8 cellular contexts compared by ENCODE assay signal in the genomic region with DNA sequence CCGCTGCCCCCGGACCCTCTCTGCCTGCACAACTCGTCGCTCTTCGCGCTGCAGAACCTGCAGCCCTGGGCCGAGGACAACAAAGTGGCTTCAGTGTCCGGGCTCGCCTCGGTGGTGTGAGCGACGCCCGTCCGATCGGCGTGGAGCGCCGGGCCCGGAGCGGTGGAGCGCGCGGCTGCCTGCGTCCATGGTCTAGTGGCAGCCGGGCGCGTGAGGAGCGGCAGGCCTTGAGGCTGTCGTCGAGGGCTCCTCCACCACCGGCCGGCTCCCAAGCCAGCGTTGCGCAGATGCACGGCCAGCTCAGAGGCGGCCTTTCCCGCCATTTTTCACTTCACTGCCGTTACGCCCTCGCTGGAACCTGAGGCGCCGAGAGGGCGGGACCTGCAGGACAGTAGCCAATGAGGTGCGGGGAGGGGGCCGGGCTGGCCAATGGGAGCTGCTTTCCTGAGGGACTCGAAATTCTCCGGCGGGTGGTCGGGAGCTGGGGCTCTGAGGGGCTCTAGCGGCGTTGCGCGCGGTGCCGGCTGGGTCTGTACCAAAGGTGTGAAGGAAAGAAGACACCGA. TPM values are rescaled to one million over a fixed set of nuclear protein-coding genes. Genes with fewer than 3 reads are reported as not detected.
A peak's percentile ranks its signal among the peaks of the same experiment; 100 is the strongest.
DNase-seq lines count a peak whose midpoint lies in the region; ATAC-seq and TF ChIP-seq lines count a peak whose summit lies in the region.

No MANE protein-coding gene starts in this region.

- no peak for TF ChIP-seq CTCF in RWPE2 (IDR thresholded peaks at IDR 0.05; ENCODE audit: poor library complexity, severe bottlenecking)
- TF ChIP-seq CTCF in smooth muscle cell (IDR thresholded peaks at IDR 0.05; ENCODE audit: borderline replicate concordance, insufficient read depth, poor library complexity, severe bottlenecking), result no peak
- TF ChIP-seq CTCF in type B pancreatic cell (conservative IDR thresholded peaks at IDR 0.05), result no peak

- peak overlapping the region; percentile 84 for H3K4me2 ChIP-seq in smooth muscle cell

- DNase-seq in RWPE2 (ENCODE audit: low spot score), result peak; percentile 69
- peak; percentile 64 for DNase-seq in activated naive CD8-positive, alpha-beta T cell treated with anti-CD3 and anti-CD28 coated beads, Interleukin-2, amount 50 U/mL, for 16 hours (ENCODE audit: low read depth, low spot score)
- no peak for DNase-seq in smooth muscle cell (lab: John Stamatoyannopoulos, UW; ENCODE audit: unreplicated experiment)
- no peak for DNase-seq in OCI-M2 (lab: John Stamatoyannopoulos, UW; ENCODE audit: unreplicated experiment)
- DNase-seq in type B pancreatic cell (ENCODE audit: extremely low spot score, unreplicated experiment), result no peak
- no peak for DNase-seq in DMS153 treated with DMSO at 0.1 percent for 48 hours (lab: John Stamatoyannopoulos, UW; ENCODE audit: unreplicated experiment)

- H3K36me3 ChIP-seq in RWPE2 (ENCODE audit: low read depth), result no peaks in the 10 kb centered on the region
- no peaks in the 10 kb centered on the region for H3K36me3 ChIP-seq in iPS-15b (ENCODE audit: control insufficient read depth, insufficient read depth, low read length)
- H3K36me3 ChIP-seq in smooth muscle cell (ENCODE audit: low read depth), result no peaks in the 10 kb centered on the region

- H3K79me2 ChIP-seq in smooth muscle cell (ENCODE audit: low read depth), result no peaks in the 10 kb centered on the region

- peaks cover 91% of the 10 kb centered on the region for H3K27me3 Mint-ChIP-seq in type B pancreatic cell

- H3K36me3 Mint-ChIP-seq in type B pancreatic cell, result peaks cover 3% of the 10 kb centered on the region

- H3K4me1 ChIP-seq in RWPE2 (ENCODE audit: insufficient read depth, poor library complexity, severe bottlenecking) (no peaks in the 10 kb centered on the region), iPS-15b (ENCODE audit: control insufficient read depth, insufficient read depth, low read length) (no peaks in the 10 kb centered on the region), smooth muscle cell (ENCODE audit: low read depth) (peaks cover 17% of the 10 kb centered on the region)

- H3K9me3 Mint-ChIP-seq in type B pancreatic cell, result no peaks in the 10 kb centered on the region

- no peaks in the 10 kb centered on the region for H3K4me1 Mint-ChIP-seq in type B pancreatic cell (ENCODE audit: unreplicated experiment)

- no peaks in the 10 kb centered on the region for H4K20me1 ChIP-seq in smooth muscle cell (ENCODE audit: low read depth)

- H3K27ac ChIP-seq in RWPE2 (ENCODE audit: poor library complexity, severe bottlenecking) (no peak overlapping the region), smooth muscle cell (ENCODE audit: low read depth) (no peak overlapping the region)

- ATAC-seq in GM18498 (IDR thresholded peaks at IDR 0.05; ENCODE audit: unreplicated experiment) (peak; percentile 74), RWPE2 (ENCODE audit: low read depth) (no peak; the same call in 2 of the 3 replicates)

- H3K9me3 ChIP-seq in RWPE2 (ENCODE audit: severe bottlenecking) (no peaks in the 10 kb centered on the region), iPS-15b (ENCODE audit: control insufficient read depth, insufficient read depth, low read length) (peaks cover 6% of the 10 kb centered on the region), smooth muscle cell (replicated peaks; ENCODE audit: low read depth) (no peaks in the 10 kb centered on the region)

- H3F3A ChIP-seq in smooth muscle cell (ENCODE audit: low read depth), result no peaks in the 10 kb centered on the region

- no peak overlapping the region for H2AFZ ChIP-seq in smooth muscle cell (ENCODE audit: low read depth)

- H3K9ac ChIP-seq in iPS-15b (ENCODE audit: low read depth, low read length), result no peak overlapping the region
- H3K9ac ChIP-seq in smooth muscle cell (ENCODE audit: low read depth), result no peak overlapping the region

- H3K27me3 ChIP-seq in RWPE2 (ENCODE audit: insufficient read depth, poor library complexity, severe bottlenecking), result peaks cover 85% of the 10 kb centered on the region
- peaks cover 98% of the 10 kb centered on the region for H3K27me3 ChIP-seq in iPS-15b (ENCODE audit: control insufficient read depth, insufficient read depth, low read length)
- peaks cover 100% of the 10 kb centered on the region for H3K27me3 ChIP-seq in smooth muscle cell (ENCODE audit: low read depth)

- no peak overlapping the region for H3K27ac Mint-ChIP-seq in type B pancreatic cell

- 11% methylated on average over 50 of the region's 56 CpGs for WGBS in smooth muscle cell (ENCODE audit: low lambda C conversion rate)

- H3K4me3 ChIP-seq in RWPE2 (ENCODE audit: severe bottlenecking), result no peak overlapping the region
- H3K4me3 ChIP-seq in iPS-15b (ENCODE audit: low read depth, low read length), result peak overlapping the region; percentile 49
- peak overlapping the region; percentile 26 for H3K4me3 ChIP-seq in smooth muscle cell

- H3K4me3 Mint-ChIP-seq in type B pancreatic cell, result no peak overlapping the region

RNA-seq across cellular contexts. Expression of gene TLX2, which starts 1.9 kb away (rescaled TPM):
- total RNA-seq in smooth muscle cell (not detected in 2 replicates), type B pancreatic cell (ENCODE audit: low replicate concordance) (0.67 and 2.9 TPM in 2 replicates)
- polyA plus RNA-seq in smooth muscle cell, result 0.80 TPM in 1 of 2 replicates, not detected in the other

RNA-seq across cellular contexts. Expression of gene PCGF1, which starts 8.7 kb away (rescaled TPM):
- total RNA-seq in smooth muscle cell (19.1 and 23.7 TPM in 2 replicates), type B pancreatic cell (ENCODE audit: low replicate concordance) (30.1 and 32.8 TPM in 2 replicates)
- 29.3 and 34.3 TPM in 2 replicates for polyA plus RNA-seq in smooth muscle cell

RNA-seq across cellular contexts. Expression of gene DQX1, which starts 9.9 kb away (rescaled TPM):
- total RNA-seq in smooth muscle cell, result 0.09 and 0.27 TPM in 2 replicates
- 0.57 TPM in 1 of 2 replicates, not detected in the other for polyA plus RNA-seq in smooth muscle cell
- 1.4 and 3.2 TPM in 2 replicates for total RNA-seq in type B pancreatic cell (ENCODE audit: low replicate concordance)

RNA-seq across cellular contexts. Expression of gene AUP1, which starts 13.4 kb away (rescaled TPM):
- total RNA-seq in smooth muscle cell (83.4 and 104 TPM in 2 replicates), type B pancreatic cell (ENCODE audit: low replicate concordance) (111 and 122 TPM in 2 replicates)
- polyA plus RNA-seq in smooth muscle cell, result 138 and 170 TPM in 2 replicates

RNA-seq across cellular contexts. Expression of gene HTRA2, which starts 13.6 kb away (rescaled TPM):
- total RNA-seq in smooth muscle cell (19.1 and 19.2 TPM in 2 replicates), type B pancreatic cell (ENCODE audit: low replicate concordance) (30.7 and 42.7 TPM in 2 replicates)
- polyA plus RNA-seq in smooth muscle cell, result 30.4 and 35.2 TPM in 2 replicates

Comparison
In these comparisons a context has a peak if more than half of its experiments do, and no peak if none do; other contexts are left out.
1. DNase-seq: peak in RWPE2 (single experiment) and activated naive CD8-positive, alpha-beta T cell treated with anti-CD3 and anti-CD28 coated beads, Interleukin-2, amount 50 U/mL, for 16 hours (single experiment); none in smooth muscle cell (single experiment), OCI-M2 (single experiment), type B pancreatic cell (single experiment) and DMS153 treated with DMSO at 0.1 percent for 48 hours (single experiment).